ENCODE assay signal across 8 cellular contexts in genomic region chr18:5237083-5237722, GRCh38. TPM values are rescaled to one million over a fixed set of nuclear protein-coding genes. Genes with fewer than 3 reads are reported as not detected.
DNase-seq lines count a peak whose midpoint lies in the region; ATAC-seq and TF ChIP-seq lines count a peak whose summit lies in the region.

No MANE protein-coding gene starts in this region.

- peak overlapping the region; percentile 99 for H3K27ac ChIP-seq in esophagus (ENCODE audit: low read depth in 2 of 2, low read length in 1 of 2)

- H3K27ac Mint-ChIP-seq in natural killer cell, result peak overlapping the region; percentile 97

- DNase-seq in DMS79 (lab: John Stamatoyannopoulos, UW) (peak; percentile 86), T follicular helper cell (ENCODE audit: low read depth) (peak; percentile 0), natural killer cell (no peak), NCI-H524 treated with DMSO at 0.1 percent for 48 hours (lab: John Stamatoyannopoulos, UW) (no peak), dermis blood vessel endothelial cell (no peak)

- peak overlapping the region; percentile 95 for H3K4me3 Mint-ChIP-seq in natural killer cell

- intact Hi-C loops in natural killer cell (cut with micrococcal nuclease), result no loop called here

- peaks cover 2 to 3% of the 10 kb centered on the region in 2 donors for H3K4me1 ChIP-seq in esophagus (ENCODE audit: control insufficient read depth in 2 of 2, insufficient read depth in 2 of 2, low read length in 1 of 2)

- no peaks in the 10 kb centered on the region for H3K27me3 ChIP-seq in esophagus (ENCODE audit: control insufficient read depth in 1 of 2, insufficient read depth in 2 of 2, low read length in 2 of 2)

- peaks cover 0 to 4% of the 10 kb centered on the region in 2 donors for H3K36me3 ChIP-seq in esophagus (ENCODE audit: control insufficient read depth in 2 of 2, insufficient read depth in 2 of 2, low read length in 1 of 2)

- peaks cover 15 to 20% of the 10 kb centered on the region in 2 donors for H3K27me3 Mint-ChIP-seq in natural killer cell (ENCODE audit: low read depth in 2 of 2)

- peak; percentile 56 for ATAC-seq in GM19395 (IDR thresholded peaks at IDR 0.05; ENCODE audit: unreplicated experiment)
- peak; percentile 36 for ATAC-seq in HG03460 (IDR thresholded peaks at IDR 0.05; ENCODE audit: unreplicated experiment)
- peak; percentile 3 to 18 (median 12) for ATAC-seq in natural killer cell

- H3K36me3 Mint-ChIP-seq in natural killer cell, result peaks cover 12% of the 10 kb centered on the region

- TF ChIP-seq CTCF in natural killer cell (IDR thresholded peaks at IDR 0.05), result no peak

- H3K4me1 Mint-ChIP-seq in natural killer cell, result peaks cover 26 to 41% of the 10 kb centered on the region in 2 donors

- H3K4me3 ChIP-seq in esophagus (ENCODE audit: low read depth in 1 of 2, low read length in 2 of 2), result peak overlapping the region; percentile 73 to 90

- no peaks in the 10 kb centered on the region for H3K9me3 Mint-ChIP-seq in natural killer cell

- no peaks in the 10 kb centered on the region for H3K9me3 ChIP-seq in esophagus (ENCODE audit: control insufficient read depth in 2 of 2, insufficient read depth in 1 of 2, low read depth in 1 of 2, low read length in 1 of 2)

- 2 to 3% methylated on average over 23 of the region's 23 CpGs for WGBS in esophagus, 2 donors

RNA-seq across cellular contexts. Expression of gene AKAIN1, which starts 40.1 kb away (rescaled TPM):
- polyA plus RNA-seq in esophagus, result not detected
- not detected for total RNA-seq in natural killer cell
- total RNA-seq in dermis blood vessel endothelial cell, result not detected in 2 replicates

RNA-seq across cellular contexts. Expression of gene ZBTB14, which starts 58.3 kb away (rescaled TPM):
- 1 to 10 TPM; 3.7 TPM for polyA plus RNA-seq in esophagus
- total RNA-seq in natural killer cell (10 to 100 TPM; 24.7 to 25.9 (median 25.5) TPM), dermis blood vessel endothelial cell (15.6 and 17.9 TPM in 2 replicates)

Comparison
In these comparisons a context has a peak if more than half of its experiments do, and no peak if none do; other contexts are left out.
1. DNase-seq: peak in DMS79 (single experiment) and T follicular helper cell (single experiment); none in natural killer cell (single experiment), NCI-H524 treated with DMSO at 0.1 percent for 48 hours (single experiment) and dermis blood vessel endothelial cell (single experiment).
2. Peak in every context shown above with its lines, with median percentiles within 50 percentile points of each other: ATAC-seq.